ENCODE assay signal across 1 cellular context in the genomic region with DNA sequence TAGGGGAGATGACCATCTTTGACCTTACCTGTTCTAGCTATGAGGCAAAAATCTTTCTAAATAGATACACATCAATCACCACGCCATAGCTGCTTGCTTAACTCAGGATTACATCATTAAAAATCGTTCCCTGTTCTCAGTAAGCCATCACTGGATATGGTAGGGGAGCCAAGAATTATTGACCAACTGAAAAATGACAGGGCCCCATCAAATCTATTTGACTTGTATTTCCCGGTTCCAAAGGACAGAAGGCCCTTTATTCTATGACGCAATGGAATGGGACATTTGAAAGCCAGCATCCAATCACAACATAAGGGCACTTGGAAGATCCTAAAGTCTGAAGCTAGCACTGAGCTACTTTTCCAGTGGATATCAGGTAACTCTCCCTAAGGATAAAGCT.
TF ChIP-seq lines count a peak whose summit lies in the region.

No MANE protein-coding gene starts in this region.

TF ChIP-seq in HepG2, 621 proteins besides CTCF, POLR2A, EP300 and RAD21 (continued from another document and continues in another):
- TF ChIP-seq FOXJ3 (CRISPR knock-in tag; IDR thresholded peaks at IDR 0.05; ENCODE audit: borderline replicate concordance) = peak; percentile 44; the same call in 1 of the 2 replicates
- no peak for TF ChIP-seq PAWR (CRISPR knock-in tag; IDR thresholded peaks at IDR 0.05; ENCODE audit: borderline replicate concordance)
- peak; percentile 33; the same call in 1 of the 2 replicates for TF ChIP-seq SAP130 (CRISPR knock-in tag; IDR thresholded peaks at IDR 0.05; ENCODE audit: low read depth)
- peak; percentile 62; the same call in 1 of the 2 replicates for TF ChIP-seq SALL1 (CRISPR knock-in tag; IDR thresholded peaks at IDR 0.05)
- TF ChIP-seq, protein P1, sequence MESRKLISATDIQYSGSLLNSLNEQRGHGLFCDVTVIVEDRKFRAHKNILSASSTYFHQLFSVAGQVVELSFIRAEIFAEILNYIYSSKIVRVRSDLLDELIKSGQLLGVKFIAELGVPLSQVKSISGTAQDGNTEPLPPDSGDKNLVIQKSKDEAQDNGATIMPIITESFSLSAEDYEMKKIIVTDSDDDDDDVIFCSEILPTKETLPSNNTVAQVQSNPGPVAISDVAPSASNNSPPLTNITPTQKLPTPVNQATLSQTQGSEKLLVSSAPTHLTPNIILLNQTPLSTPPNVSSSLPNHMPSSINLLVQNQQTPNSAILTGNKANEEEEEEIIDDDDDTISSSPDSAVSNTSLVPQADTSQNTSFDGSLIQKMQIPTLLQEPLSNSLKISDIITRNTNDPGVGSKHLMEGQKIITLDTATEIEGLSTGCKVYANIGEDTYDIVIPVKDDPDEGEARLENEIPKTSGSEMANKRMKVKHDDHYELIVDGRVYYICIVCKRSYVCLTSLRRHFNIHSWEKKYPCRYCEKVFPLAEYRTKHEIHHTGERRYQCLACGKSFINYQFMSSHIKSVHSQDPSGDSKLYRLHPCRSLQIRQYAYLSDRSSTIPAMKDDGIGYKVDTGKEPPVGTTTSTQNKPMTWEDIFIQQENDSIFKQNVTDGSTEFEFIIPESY (CRISPR knock-in tag; IDR thresholded peaks at IDR 0.05) = no peak
- TF ChIP-seq CEBPG (CRISPR knock-in tag; IDR thresholded peaks at IDR 0.05) = peak; percentile 75
- TF ChIP-seq, protein P2, sequence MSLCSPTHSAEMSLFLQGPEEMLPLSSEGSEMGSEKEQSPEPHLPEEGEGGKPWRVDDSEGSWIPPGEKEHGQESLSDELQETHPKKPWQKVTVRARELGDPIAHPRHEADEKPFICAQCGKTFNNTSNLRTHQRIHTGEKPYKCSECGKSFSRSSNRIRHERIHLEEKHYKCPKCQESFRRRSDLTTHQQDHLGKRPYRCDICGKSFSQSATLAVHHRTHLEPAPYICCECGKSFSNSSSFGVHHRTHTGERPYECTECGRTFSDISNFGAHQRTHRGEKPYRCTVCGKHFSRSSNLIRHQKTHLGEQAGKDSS (CRISPR knock-in tag; IDR thresholded peaks at IDR 0.05; ENCODE audit: borderline replicate concordance, low read depth) = no peak
- TF ChIP-seq, protein P3, sequence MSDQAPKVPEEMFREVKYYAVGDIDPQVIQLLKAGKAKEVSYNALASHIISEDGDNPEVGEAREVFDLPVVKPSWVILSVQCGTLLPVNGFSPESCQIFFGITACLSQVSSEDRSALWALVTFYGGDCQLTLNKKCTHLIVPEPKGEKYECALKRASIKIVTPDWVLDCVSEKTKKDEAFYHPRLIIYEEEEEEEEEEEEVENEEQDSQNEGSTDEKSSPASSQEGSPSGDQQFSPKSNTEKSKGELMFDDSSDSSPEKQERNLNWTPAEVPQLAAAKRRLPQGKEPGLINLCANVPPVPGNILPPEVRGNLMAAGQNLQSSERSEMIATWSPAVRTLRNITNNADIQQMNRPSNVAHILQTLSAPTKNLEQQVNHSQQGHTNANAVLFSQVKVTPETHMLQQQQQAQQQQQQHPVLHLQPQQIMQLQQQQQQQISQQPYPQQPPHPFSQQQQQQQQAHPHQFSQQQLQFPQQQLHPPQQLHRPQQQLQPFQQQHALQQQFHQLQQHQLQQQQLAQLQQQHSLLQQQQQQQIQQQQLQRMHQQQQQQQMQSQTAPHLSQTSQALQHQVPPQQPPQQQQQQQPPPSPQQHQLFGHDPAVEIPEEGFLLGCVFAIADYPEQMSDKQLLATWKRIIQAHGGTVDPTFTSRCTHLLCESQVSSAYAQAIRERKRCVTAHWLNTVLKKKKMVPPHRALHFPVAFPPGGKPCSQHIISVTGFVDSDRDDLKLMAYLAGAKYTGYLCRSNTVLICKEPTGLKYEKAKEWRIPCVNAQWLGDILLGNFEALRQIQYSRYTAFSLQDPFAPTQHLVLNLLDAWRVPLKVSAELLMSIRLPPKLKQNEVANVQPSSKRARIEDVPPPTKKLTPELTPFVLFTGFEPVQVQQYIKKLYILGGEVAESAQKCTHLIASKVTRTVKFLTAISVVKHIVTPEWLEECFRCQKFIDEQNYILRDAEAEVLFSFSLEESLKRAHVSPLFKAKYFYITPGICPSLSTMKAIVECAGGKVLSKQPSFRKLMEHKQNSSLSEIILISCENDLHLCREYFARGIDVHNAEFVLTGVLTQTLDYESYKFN (CRISPR knock-in tag; conservative IDR thresholded peaks at IDR 0.05) = peak; percentile 79
- no peak for TF ChIP-seq CBX5 (CRISPR knock-in tag; IDR thresholded peaks at IDR 0.05; ENCODE audit: borderline replicate concordance)
- TF ChIP-seq PPARG (CRISPR knock-in tag; conservative IDR thresholded peaks at IDR 0.05) = no peak
- TF ChIP-seq ELF3 (CRISPR knock-in tag; IDR thresholded peaks at IDR 0.05) = peak; percentile 43; the same call in 1 of the 2 replicates
- TF ChIP-seq ZNF768 (CRISPR knock-in tag; IDR thresholded peaks at IDR 0.05) = no peak
- TF ChIP-seq ZBTB21 (CRISPR knock-in tag; IDR thresholded peaks at IDR 0.05) = peak; percentile 74; the same call in 1 of the 2 replicates
- TF ChIP-seq ZNF850 (CRISPR knock-in tag; conservative IDR thresholded peaks at IDR 0.05) = no peak
- peak; percentile 69 for TF ChIP-seq HNF4G (IDR thresholded peaks at IDR 0.05; ENCODE audit: borderline replicate concordance, low read depth, low read length)
- no peak for TF ChIP-seq HNF4G (CRISPR knock-in tag; IDR thresholded peaks at IDR 0.05; ENCODE audit: borderline replicate concordance, low read depth)
- peak; percentile 59; the same call in 1 of the 2 replicates for TF ChIP-seq ZNF644 (CRISPR knock-in tag; IDR thresholded peaks at IDR 0.05; ENCODE audit: low read depth)
- TF ChIP-seq ATF7 (IDR thresholded peaks at IDR 0.05) = peak; percentile 13
- TF ChIP-seq ATF7 (CRISPR knock-in tag; IDR thresholded peaks at IDR 0.05) = no peak
- TF ChIP-seq SAFB2 (CRISPR knock-in tag; IDR thresholded peaks at IDR 0.05; ENCODE audit: borderline replicate concordance, low read depth) = no peak
- TF ChIP-seq, protein P4, sequence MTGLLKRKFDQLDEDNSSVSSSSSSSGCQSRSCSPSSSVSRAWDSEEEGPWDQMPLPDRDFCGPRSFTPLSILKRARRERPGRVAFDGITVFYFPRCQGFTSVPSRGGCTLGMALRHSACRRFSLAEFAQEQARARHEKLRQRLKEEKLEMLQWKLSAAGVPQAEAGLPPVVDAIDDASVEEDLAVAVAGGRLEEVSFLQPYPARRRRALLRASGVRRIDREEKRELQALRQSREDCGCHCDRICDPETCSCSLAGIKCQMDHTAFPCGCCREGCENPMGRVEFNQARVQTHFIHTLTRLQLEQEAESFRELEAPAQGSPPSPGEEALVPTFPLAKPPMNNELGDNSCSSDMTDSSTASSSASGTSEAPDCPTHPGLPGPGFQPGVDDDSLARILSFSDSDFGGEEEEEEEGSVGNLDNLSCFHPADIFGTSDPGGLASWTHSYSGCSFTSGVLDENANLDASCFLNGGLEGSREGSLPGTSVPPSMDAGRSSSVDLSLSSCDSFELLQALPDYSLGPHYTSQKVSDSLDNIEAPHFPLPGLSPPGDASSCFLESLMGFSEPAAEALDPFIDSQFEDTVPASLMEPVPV (CRISPR knock-in tag; IDR thresholded peaks at IDR 0.05) = no peak
- peak; percentile 55 for TF ChIP-seq NFYB (CRISPR knock-in tag; IDR thresholded peaks at IDR 0.05)
- peak; percentile 74; the same call in 1 of the 2 replicates for TF ChIP-seq NCOR1 (IDR thresholded peaks at IDR 0.05; ENCODE audit: borderline replicate concordance, low read length)
- no peak for TF ChIP-seq ZNF737 (CRISPR knock-in tag; IDR thresholded peaks at IDR 0.05; ENCODE audit: borderline replicate concordance)
- no peak for TF ChIP-seq ZNF460 (CRISPR knock-in tag; IDR thresholded peaks at IDR 0.05; ENCODE audit: borderline replicate concordance)
- TF ChIP-seq, protein P5, sequence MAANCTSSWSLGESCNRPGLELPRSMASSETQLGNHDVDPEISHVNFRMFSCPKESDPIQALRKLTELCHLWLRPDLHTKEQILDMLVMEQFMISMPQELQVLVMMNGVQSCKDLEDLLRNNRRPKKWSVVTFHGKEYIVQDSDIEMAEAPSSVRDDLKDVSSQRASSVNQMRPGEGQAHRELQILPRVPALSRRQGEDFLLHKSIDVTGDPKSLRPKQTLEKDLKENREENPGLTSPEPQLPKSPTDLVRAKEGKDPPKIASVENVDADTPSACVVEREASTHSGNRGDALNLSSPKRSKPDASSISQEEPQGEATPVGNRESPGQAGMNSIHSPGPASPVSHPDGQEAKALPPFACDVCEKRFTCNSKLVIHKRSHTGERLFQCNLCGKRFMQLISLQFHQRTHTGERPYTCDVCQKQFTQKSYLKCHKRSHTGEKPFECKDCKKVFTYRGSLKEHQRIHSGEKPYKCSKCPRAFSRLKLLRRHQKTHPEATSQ (CRISPR knock-in tag; IDR thresholded peaks at IDR 0.05; ENCODE audit: borderline replicate concordance) = no peak
- no peak for TF ChIP-seq CREB1 (IDR thresholded peaks at IDR 0.05)
- peak; percentile 58 for TF ChIP-seq CREB1 (CRISPR knock-in tag; IDR thresholded peaks at IDR 0.05)
- TF ChIP-seq, protein P6, sequence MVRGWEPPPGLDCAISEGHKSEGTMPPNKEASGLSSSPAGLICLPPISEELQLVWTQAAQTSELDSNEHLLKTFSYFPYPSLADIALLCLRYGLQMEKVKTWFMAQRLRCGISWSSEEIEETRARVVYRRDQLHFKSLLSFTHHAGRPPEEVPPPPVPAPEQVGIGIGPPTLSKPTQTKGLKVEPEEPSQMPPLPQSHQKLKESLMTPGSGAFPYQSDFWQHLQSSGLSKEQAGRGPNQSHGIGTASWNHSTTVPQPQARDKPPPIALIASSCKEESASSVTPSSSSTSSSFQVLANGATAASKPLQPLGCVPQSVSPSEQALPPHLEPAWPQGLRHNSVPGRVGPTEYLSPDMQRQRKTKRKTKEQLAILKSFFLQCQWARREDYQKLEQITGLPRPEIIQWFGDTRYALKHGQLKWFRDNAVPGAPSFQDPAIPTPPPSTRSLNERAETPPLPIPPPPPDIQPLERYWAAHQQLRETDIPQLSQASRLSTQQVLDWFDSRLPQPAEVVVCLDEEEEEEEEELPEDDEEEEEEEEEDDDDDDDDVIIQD (CRISPR knock-in tag; IDR thresholded peaks at IDR 0.05; ENCODE audit: low read depth) = peak; percentile 41; the same call in 1 of the 2 replicates
- TF ChIP-seq, protein P7, sequence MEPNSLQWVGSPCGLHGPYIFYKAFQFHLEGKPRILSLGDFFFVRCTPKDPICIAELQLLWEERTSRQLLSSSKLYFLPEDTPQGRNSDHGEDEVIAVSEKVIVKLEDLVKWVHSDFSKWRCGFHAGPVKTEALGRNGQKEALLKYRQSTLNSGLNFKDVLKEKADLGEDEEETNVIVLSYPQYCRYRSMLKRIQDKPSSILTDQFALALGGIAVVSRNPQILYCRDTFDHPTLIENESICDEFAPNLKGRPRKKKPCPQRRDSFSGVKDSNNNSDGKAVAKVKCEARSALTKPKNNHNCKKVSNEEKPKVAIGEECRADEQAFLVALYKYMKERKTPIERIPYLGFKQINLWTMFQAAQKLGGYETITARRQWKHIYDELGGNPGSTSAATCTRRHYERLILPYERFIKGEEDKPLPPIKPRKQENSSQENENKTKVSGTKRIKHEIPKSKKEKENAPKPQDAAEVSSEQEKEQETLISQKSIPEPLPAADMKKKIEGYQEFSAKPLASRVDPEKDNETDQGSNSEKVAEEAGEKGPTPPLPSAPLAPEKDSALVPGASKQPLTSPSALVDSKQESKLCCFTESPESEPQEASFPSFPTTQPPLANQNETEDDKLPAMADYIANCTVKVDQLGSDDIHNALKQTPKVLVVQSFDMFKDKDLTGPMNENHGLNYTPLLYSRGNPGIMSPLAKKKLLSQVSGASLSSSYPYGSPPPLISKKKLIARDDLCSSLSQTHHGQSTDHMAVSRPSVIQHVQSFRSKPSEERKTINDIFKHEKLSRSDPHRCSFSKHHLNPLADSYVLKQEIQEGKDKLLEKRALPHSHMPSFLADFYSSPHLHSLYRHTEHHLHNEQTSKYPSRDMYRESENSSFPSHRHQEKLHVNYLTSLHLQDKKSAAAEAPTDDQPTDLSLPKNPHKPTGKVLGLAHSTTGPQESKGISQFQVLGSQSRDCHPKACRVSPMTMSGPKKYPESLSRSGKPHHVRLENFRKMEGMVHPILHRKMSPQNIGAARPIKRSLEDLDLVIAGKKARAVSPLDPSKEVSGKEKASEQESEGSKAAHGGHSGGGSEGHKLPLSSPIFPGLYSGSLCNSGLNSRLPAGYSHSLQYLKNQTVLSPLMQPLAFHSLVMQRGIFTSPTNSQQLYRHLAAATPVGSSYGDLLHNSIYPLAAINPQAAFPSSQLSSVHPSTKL (CRISPR knock-in tag; IDR thresholded peaks at IDR 0.05) = peak; percentile 57; the same call in 1 of the 2 replicates
- no peak for TF ChIP-seq MTA3 (CRISPR knock-in tag; IDR thresholded peaks at IDR 0.05)
- TF ChIP-seq ONECUT2 (CRISPR knock-in tag; IDR thresholded peaks at IDR 0.05) = 0 out of 2 replicates have a peak, but pooled peaks have one; percentile 24
- no peak for TF ChIP-seq ISL2 (CRISPR knock-in tag; IDR thresholded peaks at IDR 0.05)
- 0 out of 2 replicates have a peak, but pooled peaks have one; percentile 20 for TF ChIP-seq PHF21A (CRISPR knock-in tag; IDR thresholded peaks at IDR 0.05)
- no peak for TF ChIP-seq ZNF549 (CRISPR knock-in tag; IDR thresholded peaks at IDR 0.05)
- 0 out of 2 replicates have a peak, but pooled peaks have one; percentile 42 for TF ChIP-seq SIX1 (CRISPR knock-in tag; IDR thresholded peaks at IDR 0.05; ENCODE audit: borderline replicate concordance)
- TF ChIP-seq CEBPB (IDR thresholded peaks at IDR 0.05; ENCODE audit: borderline replicate concordance, low read depth, low read length) = peak; percentile 83
- no peak for TF ChIP-seq SP2 (CRISPR knock-in tag; IDR thresholded peaks at IDR 0.05)
- no peak for TF ChIP-seq PCBP1 (IDR thresholded peaks at IDR 0.05; ENCODE audit: borderline replicate concordance, low read depth, low read length)
- TF ChIP-seq, protein P8, sequence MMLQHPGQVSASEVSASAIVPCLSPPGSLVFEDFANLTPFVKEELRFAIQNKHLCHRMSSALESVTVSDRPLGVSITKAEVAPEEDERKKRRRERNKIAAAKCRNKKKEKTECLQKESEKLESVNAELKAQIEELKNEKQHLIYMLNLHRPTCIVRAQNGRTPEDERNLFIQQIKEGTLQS (CRISPR knock-in tag; IDR thresholded peaks at IDR 0.05) = no peak
- TF ChIP-seq, protein P9, sequence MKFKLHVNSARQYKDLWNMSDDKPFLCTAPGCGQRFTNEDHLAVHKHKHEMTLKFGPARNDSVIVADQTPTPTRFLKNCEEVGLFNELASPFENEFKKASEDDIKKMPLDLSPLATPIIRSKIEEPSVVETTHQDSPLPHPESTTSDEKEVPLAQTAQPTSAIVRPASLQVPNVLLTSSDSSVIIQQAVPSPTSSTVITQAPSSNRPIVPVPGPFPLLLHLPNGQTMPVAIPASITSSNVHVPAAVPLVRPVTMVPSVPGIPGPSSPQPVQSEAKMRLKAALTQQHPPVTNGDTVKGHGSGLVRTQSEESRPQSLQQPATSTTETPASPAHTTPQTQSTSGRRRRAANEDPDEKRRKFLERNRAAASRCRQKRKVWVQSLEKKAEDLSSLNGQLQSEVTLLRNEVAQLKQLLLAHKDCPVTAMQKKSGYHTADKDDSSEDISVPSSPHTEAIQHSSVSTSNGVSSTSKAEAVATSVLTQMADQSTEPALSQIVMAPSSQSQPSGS (CRISPR knock-in tag; IDR thresholded peaks at IDR 0.05) = peak; percentile 49; the same call in 1 of the 2 replicates
- TF ChIP-seq NCOA2 (CRISPR knock-in tag; IDR thresholded peaks at IDR 0.05) = 0 out of 2 replicates have a peak, but pooled peaks have one; percentile 20
- TF ChIP-seq HNF4A (CRISPR knock-in tag; IDR thresholded peaks at IDR 0.05) = peak; percentile 68
- peak; percentile 52 for TF ChIP-seq ASH2L (IDR thresholded peaks at IDR 0.05; ENCODE audit: insufficient read length, low read depth, low read length)
- TF ChIP-seq, protein P10, sequence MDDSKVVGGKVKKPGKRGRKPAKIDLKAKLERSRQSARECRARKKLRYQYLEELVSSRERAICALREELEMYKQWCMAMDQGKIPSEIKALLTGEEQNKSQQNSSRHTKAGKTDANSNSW (CRISPR knock-in tag; IDR thresholded peaks at IDR 0.05; ENCODE audit: borderline replicate concordance) = no peak
- TF ChIP-seq ZNF383 (CRISPR knock-in tag; IDR thresholded peaks at IDR 0.05; ENCODE audit: borderline replicate concordance) = no peak
- TF ChIP-seq RFX1 (IDR thresholded peaks at IDR 0.05) = no peak
- TF ChIP-seq ZNF232 (CRISPR knock-in tag; IDR thresholded peaks at IDR 0.05; ENCODE audit: borderline replicate concordance) = no peak
